In the genomic region with DNA sequence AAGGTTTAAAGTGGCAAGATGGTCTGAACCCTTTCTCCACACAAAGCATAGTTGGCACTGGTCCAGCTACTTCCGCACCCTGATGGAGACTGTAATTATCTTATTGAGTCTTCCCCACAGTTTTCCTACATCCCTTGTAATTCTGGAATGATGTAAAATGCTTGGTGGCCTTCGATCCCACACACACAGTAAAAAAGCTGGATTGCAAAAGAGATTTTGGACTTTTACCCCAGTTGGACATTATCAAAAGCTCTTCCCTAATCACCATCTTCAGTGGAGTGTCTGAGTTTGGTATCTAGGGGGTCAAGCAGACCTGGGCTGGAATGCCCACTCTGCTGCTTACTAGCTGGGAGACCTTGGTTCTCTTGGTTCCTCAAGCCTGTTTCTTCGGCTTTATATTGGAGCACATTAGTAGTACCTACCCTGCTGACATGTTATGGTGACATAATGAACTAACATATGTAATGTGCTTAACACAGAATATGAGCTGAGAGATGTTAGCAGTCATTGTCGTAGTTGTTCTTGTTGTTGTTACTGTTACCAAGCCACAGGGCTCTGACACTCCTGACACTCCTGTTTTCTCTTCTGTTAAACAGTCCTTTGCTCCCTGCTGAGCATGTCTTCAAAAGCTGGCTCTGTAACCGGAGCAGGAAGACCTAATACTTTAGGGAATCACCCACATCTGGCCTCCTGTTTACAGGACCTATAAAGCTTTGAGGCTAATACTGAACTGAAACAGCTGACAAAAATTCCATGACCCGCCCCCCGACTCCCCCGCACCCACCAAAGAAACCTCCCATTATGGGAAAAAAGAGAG, we compare ENCODE assay signal across 9 cellular contexts. TPM values are rescaled to one million over a fixed set of nuclear protein-coding genes. Genes with fewer than 3 reads are reported as not detected.
DNase-seq lines count a peak whose midpoint lies in the region; ATAC-seq, FAIRE-seq and TF ChIP-seq lines count a peak whose summit lies in the region.
"Had no signal": no experiment of that assay in that cellular context is flagged by ENCODE, and none has a peak within 500 bp of the region (broad histone marks: within the 10 kb centered on the region; RNA-seq: fewer than 3 reads in every experiment).

No MANE protein-coding gene starts in this region.

- intact Hi-C loops in PC-3 (cut with micrococcal nuclease) = no loop called here

- peaks cover 0 to 12% (median 0%) of the 10 kb centered on the region in 11 experiments; a peak in 2 of 22 replicates for H4K20me1 ChIP-seq in BLaER1 treated with 17β-estradiol and CSF1 and Interleukin-3, amounts not matched to agents 10 nM and 100 nM
- H4K20me1 ChIP-seq in PC-3 (ENCODE audit: low read length) = no peaks in the 10 kb centered on the region
- no peaks in the 10 kb centered on the region for H4K20me1 ChIP-seq in osteoblast (ENCODE audit: insufficient read depth, low read length)

- H3F3A ChIP-seq in PC-3 (ENCODE audit: low read length, unreplicated experiment) = peaks cover 7% of the 10 kb centered on the region

- no peak overlapping the region for H3K4me3 ChIP-seq in BLaER1 treated with 17β-estradiol and CSF1 and Interleukin-3, amounts not matched to agents 10 nM and 100 nM
- H3K4me3 ChIP-seq in PC-3 (ENCODE audit: low read length) = peak overlapping the region; percentile 54
- peak overlapping the region; percentile 5 for H3K4me3 ChIP-seq in osteoblast (ENCODE audit: insufficient read depth, low read length)
- H3K4me3 ChIP-seq in effector memory CD4-positive, alpha-beta T cell (ENCODE audit: insufficient read depth, low read depth, low read length, poor library complexity, severe bottlenecking) = no peak overlapping the region

- FAIRE-seq in H54 (lab: Jason Lieb, UNC) = no peak
- FAIRE-seq: TTC549 had no signal

- no peak for TF ChIP-seq POLR2A in H54 (IDR thresholded peaks at IDR 0.05; ENCODE audit: low read depth, low read length)

- H3K36me3 ChIP-seq in BLaER1 treated with 17β-estradiol and CSF1 and Interleukin-3, amounts not matched to agents 10 nM and 100 nM = no peaks in the 10 kb centered on the region
- H3K36me3 ChIP-seq in PC-3 (ENCODE audit: low read depth, low read length) (no peaks in the 10 kb centered on the region), osteoblast (ENCODE audit: insufficient read depth, low read length) (no peaks in the 10 kb centered on the region)
- H3K36me3 ChIP-seq in effector memory CD4-positive, alpha-beta T cell (ENCODE audit: control insufficient read depth, insufficient read depth, low read length) = no peaks in the 10 kb centered on the region

- H3K79me2 ChIP-seq in PC-3 (ENCODE audit: low read length) (0 out of 2 replicates have a peak, but pooled peaks cover 5% of the 10 kb centered on the region), osteoblast (ENCODE audit: insufficient read depth, low read length) (peaks cover 13% of the 10 kb centered on the region)

- ATAC-seq in PC-3 (peak; percentile 33; the same call in 1 of the 2 replicates), HG03175 (IDR thresholded peaks at IDR 0.05; ENCODE audit: unreplicated experiment) (no peak)

- H3K9me2 ChIP-seq in PC-3 (replicated peaks; ENCODE audit: low read length) = no peaks in the 10 kb centered on the region

- H2AFZ ChIP-seq in PC-3 (ENCODE audit: low read length) (peak overlapping the region; percentile 74), osteoblast (ENCODE audit: low read length) (no peak overlapping the region)

- H3K9me3 ChIP-seq in BLaER1 treated with 17β-estradiol and CSF1 and Interleukin-3, amounts not matched to agents 10 nM and 100 nM (replicated peaks in 1 of 11) = no peaks in the 10 kb centered on the region
- H3K9me3 ChIP-seq in PC-3 (ENCODE audit: low read length) (no peaks in the 10 kb centered on the region), osteoblast (ENCODE audit: low read depth, low read length) (no peaks in the 10 kb centered on the region)
- no peaks in the 10 kb centered on the region for H3K9me3 ChIP-seq in effector memory CD4-positive, alpha-beta T cell (ENCODE audit: control insufficient read depth, low read length)

- H3K4me1 ChIP-seq in BLaER1 treated with 17β-estradiol and CSF1 and Interleukin-3, amounts not matched to agents 10 nM and 100 nM = peaks cover 33 to 53% (median 38%) of the 10 kb centered on the region in 10 experiments
- H3K4me1 ChIP-seq in PC-3 (ENCODE audit: insufficient read depth, low read length) = peaks cover 68% of the 10 kb centered on the region
- H3K4me1 ChIP-seq in osteoblast (ENCODE audit: insufficient read depth, low read length) = peaks cover 54% of the 10 kb centered on the region
- H3K4me1 ChIP-seq in effector memory CD4-positive, alpha-beta T cell (ENCODE audit: control insufficient read depth, insufficient read depth, low read length, poor library complexity, severe bottlenecking) = no peaks in the 10 kb centered on the region

- TF ChIP-seq CTCF in PC-3 (conservative IDR thresholded peaks at IDR 0.05; ENCODE audit: low read depth, low read length) (no peak), osteoblast (IDR thresholded peaks at IDR 0.05; ENCODE audit: extremely low read depth, low read depth, low read length) (no peak)

- peak overlapping the region; percentile 17 to 61 (median 33); a peak in 16 of 22 replicates for H3K4me2 ChIP-seq in BLaER1 treated with 17β-estradiol and CSF1 and Interleukin-3, amounts not matched to agents 10 nM and 100 nM
- H3K4me2 ChIP-seq in PC-3 (ENCODE audit: low read length) (peak overlapping the region; percentile 88), osteoblast (ENCODE audit: insufficient read depth, low read length) (peak overlapping the region; percentile 52)

- BruUV-seq in PC-3 (replicated peaks; lab: Mats Ljungman, UMichigan) = no TSS peak

- no peak overlapping the region for H3K27ac ChIP-seq in BLaER1 treated with 17β-estradiol and CSF1 and Interleukin-3, amounts not matched to agents 10 nM and 100 nM
- H3K27ac ChIP-seq in PC-3 (ENCODE audit: low read length) (peak overlapping the region; percentile 99), osteoblast (ENCODE audit: low read depth, low read length) (peak overlapping the region; percentile 82)
- no peak overlapping the region for H3K27ac ChIP-seq in effector memory CD4-positive, alpha-beta T cell (ENCODE audit: insufficient read depth, low read length, poor library complexity, severe bottlenecking)

- H3K9ac ChIP-seq in BLaER1 treated with 17β-estradiol and CSF1 and Interleukin-3, amounts not matched to agents 10 nM and 100 nM = no peak overlapping the region
- H3K9ac ChIP-seq in PC-3 (ENCODE audit: low read length) = peak overlapping the region; percentile 69

- peak; percentile 57 for DNase-seq in PC-3
- DNase-seq in fibroblast of gingiva (ENCODE audit: low read depth) = peak; percentile 90
- DNase-seq in osteoblast (ENCODE audit: insufficient read length, low spot score, missing footprints) = no peak
- DNase-seq in effector memory CD4-positive, alpha-beta T cell = no peak
- DNase-seq in SKM-1 (lab: John Stamatoyannopoulos, UW; ENCODE audit: unreplicated experiment) = no peak
- no peak for DNase-seq in H54 (ENCODE audit: insufficient read length, low spot score)

- H3K27me3 ChIP-seq in BLaER1 treated with 17β-estradiol and CSF1 and Interleukin-3, amounts not matched to agents 10 nM and 100 nM = peaks cover 0 to 75% (median 0%) of the 10 kb centered on the region in 11 experiments; a peak in 12 of 22 replicates
- no peaks in the 10 kb centered on the region for H3K27me3 ChIP-seq in PC-3 (ENCODE audit: low read length)
- H3K27me3 ChIP-seq in osteoblast (ENCODE audit: insufficient read depth, low read length) = peaks cover 8% of the 10 kb centered on the region
- no peaks in the 10 kb centered on the region for H3K27me3 ChIP-seq in effector memory CD4-positive, alpha-beta T cell (replicated peaks; ENCODE audit: control insufficient read depth, insufficient read depth, low read length, poor library complexity, severe bottlenecking)

- CTCF ChIA-PET in PC-3 (lab: Charles Lee) = no interaction called here

- POLR2A ChIA-PET in PC-3 (lab: Charles Lee; ENCODE audit: unreplicated experiment) = no interaction called here

RNA-seq across cellular contexts. Expression of a gene that starts 4.8 kb away (rescaled TPM):
- total RNA-seq in PC-3 (2014; rRNA removed) (12.2 and 19.3 TPM in 2 replicates), osteoblast (36.9 and 38.6 TPM in 2 replicates)

RNA-seq across cellular contexts. Expression of a gene that starts 12.2 kb away (rescaled TPM):
- 35.2 and 47.4 TPM in 2 replicates for total RNA-seq in PC-3 (2014; rRNA removed)
- 37.3 and 38.0 TPM in 2 replicates for total RNA-seq in osteoblast

Comparison
In these comparisons a context has a peak if more than half of its experiments do, and no peak if none do; other contexts are left out.
1. H3K27ac ChIP-seq: peak in PC-3 (single experiment) and osteoblast (single experiment); none in BLaER1 treated with 17β-estradiol and CSF1 and Interleukin-3, amounts not matched to agents 10 nM and 100 nM (0 of 11) and effector memory CD4-positive, alpha-beta T cell (single experiment).
2. H3K4me2 ChIP-seq: peak in every context shown above with its lines; median percentile 88 in PC-3; 52 in osteoblast; 33 in BLaER1 treated with 17β-estradiol and CSF1 and Interleukin-3, amounts not matched to agents 10 nM and 100 nM.
3. H3K4me3 ChIP-seq: peak in PC-3 (single experiment) and osteoblast (single experiment); none in BLaER1 treated with 17β-estradiol and CSF1 and Interleukin-3, amounts not matched to agents 10 nM and 100 nM (0 of 10) and effector memory CD4-positive, alpha-beta T cell (single experiment).
4. DNase-seq: peak in PC-3 (single experiment) and fibroblast of gingiva (single experiment); none in osteoblast (single experiment), effector memory CD4-positive, alpha-beta T cell (0 of 3), SKM-1 (single experiment) and H54 (single experiment).